In genomic region chr18:3450358-3451107, GRCh38 we compare ENCODE assay signal across 7 cellular contexts. TPM values are rescaled to one million over a fixed set of nuclear protein-coding genes. Genes with fewer than 3 reads are reported as not detected.
DNase-seq lines count a peak whose midpoint lies in the region; TF ChIP-seq lines count a peak whose summit lies in the region.

No MANE protein-coding gene starts in this region.

- no peaks in the 10 kb centered on the region for H3K27me3 Mint-ChIP-seq in osteocyte (ENCODE audit: unreplicated experiment)

- peaks cover 44% of the 10 kb centered on the region for H3K4me1 Mint-ChIP-seq in osteocyte (ENCODE audit: unreplicated experiment)

- TF ChIP-seq POLR2A in Peyer's patch (IDR thresholded peaks at IDR 0.05), result peak in 1 of 2 donors; percentile 1
- TF ChIP-seq POLR2A in thyroid gland (IDR thresholded peaks at IDR 0.05), result no peak

- WGBS in thyroid gland, 2 donors, result 0 to 1% methylated on average over 18 to 29 of the region's 69 CpGs

- no peaks in the 10 kb centered on the region for H3K36me3 ChIP-seq in H7 (replicated peaks; ENCODE audit: control insufficient read depth, insufficient read depth, low read length)
- no peaks in the 10 kb centered on the region for H3K36me3 ChIP-seq in Peyer's patch
- H3K36me3 ChIP-seq in thyroid gland, result no peaks in the 10 kb centered on the region

- no peaks in the 10 kb centered on the region for H3K36me3 Mint-ChIP-seq in osteocyte (ENCODE audit: unreplicated experiment)

- DNase-seq in H7 (peak; percentile 54), Peyer's patch (peak; percentile 66 to 87 (median 79)), globus pallidus (ENCODE audit: low spot score) (peak; percentile 76), osteocyte (ENCODE audit: extremely low spot score, unreplicated experiment) (no peak), thyroid gland (peak; percentile 75 to 76), DMS79 (lab: John Stamatoyannopoulos, UW) (no peak)
- DNase-seq in activated naive CD4-positive, alpha-beta T cell treated with Interleukin-2 at 50 U/mL for 16 hours, result peak; percentile 75

- H3K9me3 ChIP-seq in Peyer's patch (no peaks in the 10 kb centered on the region), thyroid gland (no peaks in the 10 kb centered on the region)

- intact Hi-C loops in thyroid gland (cut with DNase I), result loop anchor here (5.0 to 10.0 kb wide), 2 partner anchors 147 to 166 kb away; no protein-coding TSS in a partner anchor

- peak overlapping the region; percentile 94 for H3K4me3 Mint-ChIP-seq in osteocyte (ENCODE audit: unreplicated experiment)

- no peak for TF ChIP-seq CTCF in Peyer's patch (IDR thresholded peaks at IDR 0.05)
- TF ChIP-seq CTCF in osteocyte (IDR thresholded peaks at IDR 0.05), result no peak
- TF ChIP-seq CTCF in thyroid gland (IDR thresholded peaks at IDR 0.05), result no peak

- H3K27me3 ChIP-seq in H7 (ENCODE audit: control insufficient read depth, insufficient read depth, low read length), result no peaks in the 10 kb centered on the region
- no peaks in the 10 kb centered on the region for H3K27me3 ChIP-seq in Peyer's patch
- no peaks in the 10 kb centered on the region for H3K27me3 ChIP-seq in thyroid gland

- H3K27ac Mint-ChIP-seq in osteocyte (ENCODE audit: unreplicated experiment), result peak overlapping the region; percentile 98

- H3K9me3 Mint-ChIP-seq in osteocyte (ENCODE audit: unreplicated experiment), result no peaks in the 10 kb centered on the region

- H3K27ac ChIP-seq in Peyer's patch (peak overlapping the region; percentile 97 to 98 (median 97)), thyroid gland (peak overlapping the region; percentile 93 to 100 (median 98))

- H3K4me1 ChIP-seq in Peyer's patch, result peaks cover 0 to 23% (median 2%) of the 10 kb centered on the region in 4 donors
- H3K4me1 ChIP-seq in thyroid gland, result peaks cover 29 to 30% of the 10 kb centered on the region in 2 donors

- H3K4me3 ChIP-seq in H7 (ENCODE audit: insufficient read depth, low read depth, low read length) (peak overlapping the region; percentile 54), Peyer's patch (peak overlapping the region; percentile 65 to 76 (median 71)), thyroid gland (replicated peaks in 1 of 3) (peak overlapping the region; percentile 83 to 97 (median 96))

RNA-seq across cellular contexts. Expression of gene TGIF1, which starts 0.6 kb away (rescaled TPM):
- total RNA-seq in H7 (2014; rRNA removed; shearing (Covaris generic)), result 329 and 333 TPM in 2 replicates
- total RNA-seq in Peyer's patch (10 to 100 TPM; 21.0 to 49.5 (median 35.3) TPM), osteocyte (83.0 and 90.7 TPM in 2 replicates), thyroid gland (10 to 100 TPM; 46.4 to 62.3 (median 52.3) TPM)

Comparison
In these comparisons a context has a peak if more than half of its experiments do, and no peak if none do; other contexts are left out.
1. DNase-seq: peak in H7 (single experiment), Peyer's patch (3 of 3), activated naive CD4-positive, alpha-beta T cell treated with Interleukin-2 at 50 U/mL for 16 hours (single experiment), globus pallidus (single experiment) and thyroid gland (2 of 2); none in osteocyte (single experiment) and DMS79 (single experiment).
2. Peak in every context shown above with its lines, with median percentiles within 50 percentile points of each other: H3K4me3 ChIP-seq.